7 cellular contexts compared by ENCODE assay signal in genomic region chr6:168840932-168841331, GRCh38.
DNase-seq lines count a peak whose midpoint lies in the region; ATAC-seq and TF ChIP-seq lines count a peak whose summit lies in the region.
"Not testable (repeated sequence)": the region's sequence is repeated elsewhere in the genome, so short reads cannot be mapped to it uniquely, and the experiment has no call there.

No MANE protein-coding gene starts in this region.

- H3K27ac ChIP-seq in gastrocnemius medialis, thoracic aorta: not testable (repeated sequence)

- H3K27me3 Mint-ChIP-seq in activated CD8-positive, alpha-beta memory T cell treated with anti-CD3 and anti-CD28 coated beads, Interleukin-2, amount 10 ng/mL, durations not matched to agents 7 days and 5 days; natural killer cell treated with Interleukin-12 subunit alpha and Interleukin-12 subunit beta and Interleukin-15 and Interleukin-18, amount 100 ng/mL, for 72 hours: not testable (repeated sequence)
- H3K27me3 Mint-ChIP-seq in endothelial cell (ENCODE audit: unreplicated experiment): peaks cover 17% of the 10 kb centered on the region

- H3K4me3 ChIP-seq in GM12865 (ENCODE audit: low read depth, low read length); gastrocnemius medialis; thoracic aorta: not testable (repeated sequence)

- not testable (repeated sequence) for ATAC-seq in activated CD8-positive, alpha-beta memory T cell treated with anti-CD3 and anti-CD28 coated beads, Interleukin-2, amount 10 ng/mL, durations not matched to agents 7 days and 5 days; gastrocnemius medialis; thoracic aorta (ENCODE audit: insufficient number of reproducible peaks, low FRiP score, low read depth)
- ATAC-seq in left cardiac atrium: peak in 1 of 2 donors; percentile 87
- peak in 1 of 2 donors; percentile 32 for ATAC-seq in natural killer cell treated with Interleukin-12 subunit alpha and Interleukin-12 subunit beta and Interleukin-15 and Interleukin-18, amount 100 ng/mL, for 72 hours

- H3K27me3 ChIP-seq in gastrocnemius medialis; thoracic aorta (replicated peaks; ENCODE audit: insufficient read depth): not testable (repeated sequence)

- in situ Hi-C loops in gastrocnemius medialis (cut with MboI; ENCODE audit: low sequenced_read_pairs in 4 of 4): not testable (repeated sequence)

- CTCF ChIA-PET in activated CD8-positive, alpha-beta memory T cell treated with anti-CD3 and anti-CD28 coated beads, Interleukin-2, amount 10 ng/mL, durations not matched to agents 7 days and 5 days (lab: Charles Lee): not testable (repeated sequence)

- TF ChIP-seq CTCF in GM12865 (IDR thresholded peaks at IDR 0.05; ENCODE audit: insufficient read depth, low read depth, low read length, missing control alignments); endothelial cell (IDR thresholded peaks at IDR 0.05; ENCODE audit: unreplicated experiment); gastrocnemius medialis (IDR thresholded peaks at IDR 0.05 in 4 of 5, conservative IDR thresholded peaks at IDR 0.05 in 1 of 5); thoracic aorta (IDR thresholded peaks at IDR 0.05): not testable (repeated sequence)

- H3K36me3 Mint-ChIP-seq in activated CD8-positive, alpha-beta memory T cell treated with anti-CD3 and anti-CD28 coated beads, Interleukin-2, amount 10 ng/mL, durations not matched to agents 7 days and 5 days: not testable (repeated sequence)
- peaks cover 15% of the 10 kb centered on the region for H3K36me3 Mint-ChIP-seq in endothelial cell (ENCODE audit: low read depth, unreplicated experiment)
- peaks cover 14% of the 10 kb centered on the region for H3K36me3 Mint-ChIP-seq in natural killer cell treated with Interleukin-12 subunit alpha and Interleukin-12 subunit beta and Interleukin-15 and Interleukin-18, amount 100 ng/mL, for 72 hours

- not testable (repeated sequence) for H3K4me3 Mint-ChIP-seq in activated CD8-positive, alpha-beta memory T cell treated with anti-CD3 and anti-CD28 coated beads, Interleukin-2, amount 10 ng/mL, durations not matched to agents 7 days and 5 days; natural killer cell treated with Interleukin-12 subunit alpha and Interleukin-12 subunit beta and Interleukin-15 and Interleukin-18, amount 100 ng/mL, for 72 hours
- peak overlapping the region; percentile 51 for H3K4me3 Mint-ChIP-seq in endothelial cell (ENCODE audit: unreplicated experiment)

- intact Hi-C loops in left cardiac atrium (cut with DNase I); gastrocnemius medialis (cut with DNase I; ENCODE audit: low total_unique reads): not testable (repeated sequence)

- H3K4me1 Mint-ChIP-seq in activated CD8-positive, alpha-beta memory T cell treated with anti-CD3 and anti-CD28 coated beads, Interleukin-2, amount 10 ng/mL, durations not matched to agents 7 days and 5 days; endothelial cell (ENCODE audit: unreplicated experiment): not testable (repeated sequence)
- peaks cover 0 to 15% of the 10 kb centered on the region in 2 donors for H3K4me1 Mint-ChIP-seq in natural killer cell treated with Interleukin-12 subunit alpha and Interleukin-12 subunit beta and Interleukin-15 and Interleukin-18, amount 100 ng/mL, for 72 hours (ENCODE audit: low read depth in 2 of 2)

- H3K27ac Mint-ChIP-seq in activated CD8-positive, alpha-beta memory T cell treated with anti-CD3 and anti-CD28 coated beads, Interleukin-2, amount 10 ng/mL, durations not matched to agents 7 days and 5 days; natural killer cell treated with Interleukin-12 subunit alpha and Interleukin-12 subunit beta and Interleukin-15 and Interleukin-18, amount 100 ng/mL, for 72 hours: not testable (repeated sequence)
- peak overlapping the region; percentile 30 for H3K27ac Mint-ChIP-seq in endothelial cell (ENCODE audit: unreplicated experiment)

- TF ChIP-seq POLR2A in gastrocnemius medialis (IDR thresholded peaks at IDR 0.05): not testable (repeated sequence)

- H3K9me3 ChIP-seq in gastrocnemius medialis, thoracic aorta: not testable (repeated sequence)

- H3K9me3 Mint-ChIP-seq in activated CD8-positive, alpha-beta memory T cell treated with anti-CD3 and anti-CD28 coated beads, Interleukin-2, amount 10 ng/mL, durations not matched to agents 7 days and 5 days (ENCODE audit: low read depth); endothelial cell (ENCODE audit: unreplicated experiment); natural killer cell treated with Interleukin-12 subunit alpha and Interleukin-12 subunit beta and Interleukin-15 and Interleukin-18, amount 100 ng/mL, for 72 hours: not testable (repeated sequence)

- H3K4me1 ChIP-seq in gastrocnemius medialis; thoracic aorta (ENCODE audit: control insufficient read depth in 1 of 2, low read depth in 2 of 2): not testable (repeated sequence)

- DNase-seq in GM12865 (ENCODE audit: low read depth) (peak; percentile 22), left cardiac atrium (peak; percentile 67), gastrocnemius medialis (peak; percentile 40 to 43), thoracic aorta (ENCODE audit: low spot score) (peak; percentile 79)
- peak; percentile 63 for DNase-seq in activated CD8-positive, alpha-beta memory T cell treated with anti-CD3 and anti-CD28 coated beads, Interleukin-2, amount 10 ng/mL, durations not matched to agents 7 days and 5 days
- not testable (repeated sequence) for DNase-seq in endothelial cell (ENCODE audit: low spot score)
- DNase-seq in natural killer cell treated with Interleukin-12 subunit alpha and Interleukin-12 subunit beta and Interleukin-15 and Interleukin-18, amount 100 ng/mL, for 72 hours (ENCODE audit: low spot score): peak; percentile 76

- H3K36me3 ChIP-seq in gastrocnemius medialis, thoracic aorta: not testable (repeated sequence)
